ENCODE assay signal across 20 cellular contexts in genomic region chr19:43762814-43763213, GRCh38. TPM values are rescaled to one million over a fixed set of nuclear protein-coding genes. Genes with fewer than 3 reads are reported as not detected.
DNase-seq lines count a peak whose midpoint lies in the region; ATAC-seq and TF ChIP-seq lines count a peak whose summit lies in the region.
"Had no signal": no experiment of that assay in that cellular context is flagged by ENCODE, and none has a peak within 500 bp of the region (broad histone marks: within the 10 kb centered on the region; RNA-seq: fewer than 3 reads in every experiment).

No MANE protein-coding gene starts in this region.

- TF ChIP-seq CTCF in MCF 10A (IDR thresholded peaks at IDR 0.05; ENCODE audit: unreplicated experiment) (no peak), breast epithelium (IDR thresholded peaks at IDR 0.05) (no peak), RWPE2 (IDR thresholded peaks at IDR 0.05; ENCODE audit: poor library complexity, severe bottlenecking) (no peak), tibial artery (IDR thresholded peaks at IDR 0.05) (no peak), tibial nerve (IDR thresholded peaks at IDR 0.05) (no peak)

- no peak overlapping the region for H3K4me3 Mint-ChIP-seq in MCF 10A (ENCODE audit: unreplicated experiment)
- no peak overlapping the region for H3K4me3 Mint-ChIP-seq in central memory CD8-positive, alpha-beta T cell

- POLR2A ChIA-PET in MCF 10A (lab: Yijun Ruan, JAX), result interaction anchor here (0.6 to 20.1 kb wide), 4 partner anchors 8 to 235 kb away, joined by 4 to 409 read pairs (median 61); partner anchors contain the start of genes KCNN4 and SMG9

- DNase-seq in MCF 10A (ENCODE audit: unreplicated experiment) (no peak), breast epithelium (ENCODE audit: low spot score in 2 of 2) (no peak), RWPE2 (ENCODE audit: low spot score) (no peak), tibial artery (no peak), globus pallidus (ENCODE audit: low spot score) (no peak), tibial nerve (ENCODE audit: low spot score in 2 of 2) (no peak)
- DNase-seq in central memory CD8-positive, alpha-beta T cell (ENCODE audit: low spot score in 2 of 2), result no peak
- DNase-seq: activated gamma-delta T cell; brain microvascular endothelial cell; erythroblast; left colon; NCI-H82; occipital lobe; SK-N-SH; stimulated activated CD4-positive, alpha-beta T cell treated with anti-CD3 and anti-CD28 coated beads, Interleukin-1b, Interleukin-23, amount 100 ng/mL, for 48 hours had no signal

- no peaks in the 10 kb centered on the region for H3K9me3 Mint-ChIP-seq in MCF 10A (ENCODE audit: unreplicated experiment)
- no peaks in the 10 kb centered on the region for H3K9me3 Mint-ChIP-seq in central memory CD8-positive, alpha-beta T cell

- no TSS peak for BruUV-seq in MCF 10A (replicated peaks; lab: Mats Ljungman, UMichigan)

- peak overlapping the region; percentile 76 for H3K27ac Mint-ChIP-seq in MCF 10A (ENCODE audit: low read depth, unreplicated experiment)
- peak overlapping the region; percentile 60 for H3K27ac Mint-ChIP-seq in central memory CD8-positive, alpha-beta T cell (ENCODE audit: low read depth)

- H3K4me1 Mint-ChIP-seq in MCF 10A (ENCODE audit: insufficient read depth, unreplicated experiment), result peaks cover 62% of the 10 kb centered on the region
- peaks cover 44% of the 10 kb centered on the region for H3K4me1 Mint-ChIP-seq in central memory CD8-positive, alpha-beta T cell

- no peaks in the 10 kb centered on the region for H3K27me3 ChIP-seq in breast epithelium
- no peaks in the 10 kb centered on the region for H3K27me3 ChIP-seq in RWPE2 (ENCODE audit: insufficient read depth, poor library complexity, severe bottlenecking)
- no peaks in the 10 kb centered on the region for H3K27me3 ChIP-seq in tibial artery
- H3K27me3 ChIP-seq in tibial nerve, result no peaks in the 10 kb centered on the region
- H3K27me3 ChIP-seq: brain microvascular endothelial cell, right lobe of liver had no signal

- WGBS in tibial nerve, 2 donors, result 82 to 87% methylated on average over 3 of the region's 3 CpGs

- TF ChIP-seq POLR2A in breast epithelium (IDR thresholded peaks at IDR 0.05) (no peak), tibial nerve (IDR thresholded peaks at IDR 0.05) (no peak)

- ATAC-seq in RWPE2 (ENCODE audit: low read depth), result no peak
- no peak for ATAC-seq in central memory CD8-positive, alpha-beta T cell (replicated peaks; ENCODE audit: extremely low read depth, poor library complexity, severe bottlenecking)
- no peak for ATAC-seq in GM21526 (IDR thresholded peaks at IDR 0.05; ENCODE audit: low FRiP score, unreplicated experiment)

- CTCF ChIA-PET in MCF 10A (lab: Yijun Ruan, JAX), result interaction anchor here (0.6 to 2.2 kb wide), 9 partner anchors 11 to 157 kb away, joined by 3 to 9 read pairs (median 4); partner anchors contain the start of gene KCNN4

- no peak overlapping the region for H3K4me3 ChIP-seq in breast epithelium
- no peak overlapping the region for H3K4me3 ChIP-seq in RWPE2 (ENCODE audit: severe bottlenecking)
- H3K4me3 ChIP-seq in tibial artery, result no peak overlapping the region
- no peak overlapping the region for H3K4me3 ChIP-seq in tibial nerve
- H3K4me3 ChIP-seq: gastroesophageal sphincter, right lobe of liver had no signal

- no peaks in the 10 kb centered on the region for H3K36me3 ChIP-seq in breast epithelium
- peaks cover 24% of the 10 kb centered on the region for H3K36me3 ChIP-seq in RWPE2 (ENCODE audit: low read depth)
- no peaks in the 10 kb centered on the region for H3K36me3 ChIP-seq in tibial artery
- H3K36me3 ChIP-seq in tibial nerve, result no peaks in the 10 kb centered on the region
- H3K36me3 ChIP-seq: brain microvascular endothelial cell, gastroesophageal sphincter, right lobe of liver had no signal

- peaks cover 32% of the 10 kb centered on the region for H3K36me3 Mint-ChIP-seq in MCF 10A (ENCODE audit: insufficient read depth, unreplicated experiment)
- H3K36me3 Mint-ChIP-seq in central memory CD8-positive, alpha-beta T cell (ENCODE audit: insufficient read depth), result peaks cover 10% of the 10 kb centered on the region

- no peaks in the 10 kb centered on the region for H3K27me3 Mint-ChIP-seq in MCF 10A (ENCODE audit: insufficient read depth, unreplicated experiment)
- no peaks in the 10 kb centered on the region for H3K27me3 Mint-ChIP-seq in central memory CD8-positive, alpha-beta T cell

- peaks cover 0 to 9% of the 10 kb centered on the region in 2 donors for H3K4me1 ChIP-seq in breast epithelium
- peaks cover 47% of the 10 kb centered on the region for H3K4me1 ChIP-seq in RWPE2 (ENCODE audit: insufficient read depth, poor library complexity, severe bottlenecking)
- peaks cover 0 to 16% (median 11%) of the 10 kb centered on the region in 4 donors for H3K4me1 ChIP-seq in tibial artery
- peaks cover 0 to 30% (median 18%) of the 10 kb centered on the region in 4 donors for H3K4me1 ChIP-seq in tibial nerve
- H3K4me1 ChIP-seq: right lobe of liver had no signal

- H3K27ac ChIP-seq in breast epithelium (peak overlapping the region in 1 of 2 donors; percentile 21), RWPE2 (ENCODE audit: poor library complexity, severe bottlenecking) (peak overlapping the region; percentile 91), tibial artery (peak overlapping the region; percentile 52 to 54), tibial nerve (peak overlapping the region in 1 of 4 donors; percentile 60)
- H3K27ac ChIP-seq: right lobe of liver had no signal

- intact Hi-C loops in MCF 10A (cut with micrococcal nuclease) (loop anchor here (10.0 kb wide), 1 partner anchor 982 kb away; the partner anchor contains the start of gene BCL3), breast epithelium (cut with DNase I; ENCODE audit: low total_unique reads) (no loop called here), tibial artery (cut with DNase I; ENCODE audit: low total_unique reads) (loop anchor here (10.0 kb wide), 1 partner anchor 88 kb away; the partner anchor contains the start of gene PLAUR)

- TF ChIP-seq EP300 in tibial nerve (IDR thresholded peaks at IDR 0.05), result no peak

- H3K9me3 ChIP-seq in breast epithelium (no peaks in the 10 kb centered on the region), RWPE2 (ENCODE audit: severe bottlenecking) (no peaks in the 10 kb centered on the region), tibial artery (no peaks in the 10 kb centered on the region), tibial nerve (no peaks in the 10 kb centered on the region)
- H3K9me3 ChIP-seq: gastroesophageal sphincter, right lobe of liver, SK-N-SH had no signal

RNA-seq across cellular contexts. Expression of gene SMG9, which starts 8.1 kb away (rescaled TPM):
- 76.0 and 76.4 TPM in 2 replicates for total RNA-seq in MCF 10A (2022)
- total RNA-seq in breast epithelium, result 10 to 100 TPM; 10.6 to 29.9 (median 20.6) TPM
- total RNA-seq in tibial nerve, result 10 to 100 TPM; 14.6 to 49.8 (median 28.0) TPM

RNA-seq across cellular contexts. Expression of gene KCNN4, which starts 18.0 kb away (rescaled TPM):
- total RNA-seq in MCF 10A (2022), result 34.2 and 45.9 TPM in 2 replicates
- total RNA-seq in breast epithelium, result 10 to 100 TPM in 2 of 3 donors, 1 to 10 TPM in 1; 1.9 to 61.9 (median 28.2) TPM
- total RNA-seq in tibial nerve, result 10 to 100 TPM in 1 of 4 donors, 1 to 10 TPM in 3; 4.6 to 18.3 (median 6.8) TPM

RNA-seq across cellular contexts. Expression of gene LYPD5, which starts 39.4 kb away (rescaled TPM):
- total RNA-seq in MCF 10A (2022) (0.21 and 0.47 TPM in 2 replicates), breast epithelium (1 to 10 TPM in 2 of 3 donors, under 1 TPM in 1; 0.48 to 7.2 (median 6.2) TPM), tibial nerve (1 to 10 TPM in 1 of 4 donors, under 1 TPM in 3; 0.39 to 2.1 (median 0.53) TPM)

RNA-seq across cellular contexts. Expression of gene IRGC, which starts 46.9 kb away (rescaled TPM):
- total RNA-seq in MCF 10A (2022), result not detected in 2 replicates
- total RNA-seq in breast epithelium, result not detected
- not detected for total RNA-seq in tibial nerve
- total RNA-seq: dermis blood vessel endothelial cell, gastroesophageal sphincter, H4, left colon, occipital lobe, right lobe of liver had no signal
